Comparison of ENCODE assay signal across 8 cellular contexts in the genomic region with DNA sequence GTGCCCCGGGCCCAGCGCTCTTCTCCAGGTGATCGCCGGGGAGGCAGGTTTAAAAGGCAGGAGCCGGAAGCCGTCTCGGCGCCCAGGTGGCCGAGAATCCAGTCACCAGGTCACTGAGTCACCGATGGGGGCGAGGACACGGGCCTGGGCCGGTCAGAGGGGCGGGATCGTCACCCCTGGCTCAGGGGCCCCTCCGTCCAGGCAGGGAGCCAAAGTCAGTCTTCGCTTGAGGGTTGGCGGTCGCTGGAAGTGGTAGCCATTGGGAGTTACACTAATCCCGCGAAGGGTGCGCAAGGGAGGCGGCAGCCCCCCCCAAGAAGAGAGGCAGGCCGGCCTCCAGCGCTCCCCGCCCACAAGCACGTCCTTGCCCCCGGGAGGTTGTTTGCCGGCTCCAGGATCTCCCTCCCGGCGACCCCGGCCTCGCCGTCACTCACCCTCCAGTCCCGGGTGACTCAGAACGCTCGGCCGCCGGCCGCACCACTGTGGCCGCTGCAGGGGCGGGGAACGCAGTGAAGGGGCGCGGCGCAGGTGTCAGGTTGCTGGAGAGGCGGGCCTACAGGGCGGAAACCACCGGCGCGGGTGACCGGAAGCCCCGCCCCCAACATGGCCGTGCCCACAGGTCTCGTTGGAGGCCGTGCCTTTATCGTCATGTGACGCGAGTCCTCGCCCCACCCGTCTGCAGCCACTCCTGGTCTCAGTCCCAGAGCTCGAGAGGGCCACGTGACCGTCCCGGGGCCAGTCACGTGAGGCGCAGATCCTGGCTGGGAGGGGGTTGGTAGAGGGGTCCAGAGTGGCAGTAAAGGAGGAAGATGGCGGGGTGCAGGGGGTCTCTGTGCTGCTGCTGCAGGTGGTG. TPM values are rescaled to one million over a fixed set of nuclear protein-coding genes. Genes with fewer than 3 reads are reported as not detected.
A peak's percentile ranks its signal among the peaks of the same experiment; 100 is the strongest.
DNase-seq lines count a peak whose midpoint lies in the region; ATAC-seq and TF ChIP-seq lines count a peak whose summit lies in the region.

A gene with protein sequence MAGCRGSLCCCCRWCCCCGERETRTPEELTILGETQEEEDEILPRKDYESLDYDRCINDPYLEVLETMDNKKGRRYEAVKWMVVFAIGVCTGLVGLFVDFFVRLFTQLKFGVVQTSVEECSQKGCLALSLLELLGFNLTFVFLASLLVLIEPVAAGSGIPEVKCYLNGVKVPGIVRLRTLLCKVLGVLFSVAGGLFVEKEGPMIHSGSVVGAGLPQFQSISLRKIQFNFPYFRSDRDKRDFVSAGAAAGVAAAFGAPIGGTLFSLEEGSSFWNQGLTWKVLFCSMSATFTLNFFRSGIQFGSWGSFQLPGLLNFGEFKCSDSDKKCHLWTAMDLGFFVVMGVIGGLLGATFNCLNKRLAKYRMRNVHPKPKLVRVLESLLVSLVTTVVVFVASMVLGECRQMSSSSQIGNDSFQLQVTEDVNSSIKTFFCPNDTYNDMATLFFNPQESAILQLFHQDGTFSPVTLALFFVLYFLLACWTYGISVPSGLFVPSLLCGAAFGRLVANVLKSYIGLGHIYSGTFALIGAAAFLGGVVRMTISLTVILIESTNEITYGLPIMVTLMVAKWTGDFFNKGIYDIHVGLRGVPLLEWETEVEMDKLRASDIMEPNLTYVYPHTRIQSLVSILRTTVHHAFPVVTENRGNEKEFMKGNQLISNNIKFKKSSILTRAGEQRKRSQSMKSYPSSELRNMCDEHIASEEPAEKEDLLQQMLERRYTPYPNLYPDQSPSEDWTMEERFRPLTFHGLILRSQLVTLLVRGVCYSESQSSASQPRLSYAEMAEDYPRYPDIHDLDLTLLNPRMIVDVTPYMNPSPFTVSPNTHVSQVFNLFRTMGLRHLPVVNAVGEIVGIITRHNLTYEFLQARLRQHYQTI (plus strand): TSS at position 738 of the 853 bp plus-strand sequence. CDS start 72 bp downstream, at position 810.
A gene (minus strand): TSS at position 511 of the 853 bp plus-strand sequence. CDS start 2,848 bp downstream, outside the sequence.

- ATAC-seq in GM21529 (IDR thresholded peaks at IDR 0.05; ENCODE audit: unreplicated experiment) = peak; percentile 78

- H3K36me3 ChIP-seq in mucosa of rectum (ENCODE audit: control insufficient read depth in 2 of 2, insufficient read depth in 2 of 2, low read length in 2 of 2) = peaks cover 10 to 11% of the 10 kb centered on the region in 2 donors

- peak within 1 kb of the TSS; percentile 84 for H3K4me3 ChIP-seq in epithelial cell of proximal tubule (ENCODE audit: low read depth, low read length)
- H3K4me3 ChIP-seq in mucosa of rectum (ENCODE audit: low read length in 2 of 2) = peak within 1 kb of the TSS; percentile 89 to 90

- no peaks in the 10 kb centered on the region for H3K27me3 ChIP-seq in mucosa of rectum (ENCODE audit: control insufficient read depth in 2 of 2, insufficient read depth in 2 of 2, low read length in 2 of 2)

- H3K4me1 Mint-ChIP-seq in IgD-negative memory B cell = peaks cover 38 to 53% (median 46%) of the 10 kb centered on the region in 3 donors

- H3K4me3 Mint-ChIP-seq in IgD-negative memory B cell = peak within 1 kb of the TSS; percentile 87 to 100 (median 100)

- no peaks in the 10 kb centered on the region for H3K9me3 ChIP-seq in mucosa of rectum (ENCODE audit: control insufficient read depth in 2 of 2, low read length in 2 of 2)

- peaks cover 3% of the 10 kb centered on the region for H3K36me3 Mint-ChIP-seq in IgD-negative memory B cell

- peak within 1 kb of the TSS; percentile 89 to 100 (median 100) for H3K27ac Mint-ChIP-seq in IgD-negative memory B cell

- H3K27me3 Mint-ChIP-seq in IgD-negative memory B cell = no peaks in the 10 kb centered on the region

- peaks cover 38 to 45% of the 10 kb centered on the region in 2 donors for H3K4me1 ChIP-seq in mucosa of rectum (ENCODE audit: control insufficient read depth in 2 of 2, insufficient read depth in 2 of 2, low read length in 2 of 2)

- H3K9me3 Mint-ChIP-seq in IgD-negative memory B cell = no peaks in the 10 kb centered on the region

- TF ChIP-seq CTCF in epithelial cell of proximal tubule (conservative IDR thresholded peaks at IDR 0.05; ENCODE audit: low read depth, low read length) = no peak

- peak; percentile 94 for DNase-seq in DMS 273 treated with DMSO at 0.1 percent for 48 hours (lab: John Stamatoyannopoulos, UW)
- peak; percentile 85 for DNase-seq in OCI-M2 (lab: John Stamatoyannopoulos, UW; ENCODE audit: unreplicated experiment)
- peak; percentile 99 for DNase-seq in activated T-cell treated with anti-CD3 and anti-CD28 coated beads for 48 hours (ENCODE audit: low read depth)
- peak; percentile 66 for DNase-seq in epithelial cell of proximal tubule (ENCODE audit: low read depth)
- peak; percentile 99 for DNase-seq in stimulated activated CD8-positive, alpha-beta memory T cell treated with anti-CD3 and anti-CD28 coated beads, Interleukin-4, amount 100 ng/mL, for 48 hours

- H3K9ac ChIP-seq in mucosa of rectum (ENCODE audit: low read depth in 1 of 2, low read length in 2 of 2) = peak within 1 kb of the TSS; percentile 94 to 96

- H3K27ac ChIP-seq in mucosa of rectum (ENCODE audit: low read depth in 2 of 2, low read length in 2 of 2) = peak within 1 kb of the TSS; percentile 96 to 98

RNA-seq across cellular contexts. Expression of the first gene that starts in this region (rescaled TPM):
- polyA plus RNA-seq in IgD-negative memory B cell = 11.7 TPM
- 6.8 and 8.0 TPM in 2 replicates for total RNA-seq in epithelial cell of proximal tubule

RNA-seq across cellular contexts. Expression of the second gene that starts in this region (rescaled TPM):
- polyA plus RNA-seq in IgD-negative memory B cell = 14.3 TPM
- 4.1 and 6.2 TPM in 2 replicates for total RNA-seq in epithelial cell of proximal tubule

Comparison
In these comparisons a context has a peak if more than half of its experiments do, and no peak if none do; other contexts are left out.
1. Peak in every context shown above with its lines: DNase-seq, ATAC-seq, H3K4me3 ChIP-seq and H3K27ac ChIP-seq.